22 cellular contexts compared by ENCODE assay signal in the genomic region with DNA sequence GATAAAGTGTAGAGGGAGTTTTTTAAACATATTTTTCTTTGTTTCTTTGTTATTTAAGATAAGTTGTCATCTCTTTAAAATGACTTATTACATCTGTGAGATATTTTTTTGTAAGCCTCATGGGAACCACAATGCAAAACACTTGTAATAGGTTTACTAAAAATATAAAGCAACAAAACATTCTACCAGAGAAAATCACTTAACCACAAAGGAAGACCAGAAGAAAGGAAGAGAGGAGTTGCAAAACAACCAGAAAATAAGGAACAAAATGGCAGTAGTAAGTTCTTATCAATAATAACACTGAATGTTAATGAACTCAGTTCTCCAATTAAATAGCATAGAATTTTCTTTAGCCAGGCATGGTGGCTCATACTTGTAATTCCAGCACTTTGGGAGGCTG.
"Had no signal": no experiment of that assay in that cellular context is flagged by ENCODE, and none has a peak within 500 bp of the region (broad histone marks: within the 10 kb centered on the region; RNA-seq: fewer than 3 reads in every experiment).

No MANE protein-coding gene starts in this region.

- H3K27me3 Mint-ChIP-seq: activated naive CD8-positive, alpha-beta T cell treated with anti-CD3 and anti-CD28 coated beads, Interleukin-2, amount 10 ng/mL, durations not matched to agents 7 days and 5 days; activated T-cell treated with anti-CD3 and anti-CD28 coated beads, Interleukin-2, amount 50 U/mL, for 24 hours; naive thymus-derived CD4-positive, alpha-beta T cell had no signal

- H3K27ac ChIP-seq: esophagus squamous epithelium, gastroesophageal sphincter, left ventricle myocardium inferior, right lobe of liver, upper lobe of left lung had no signal

- H3K4me1 ChIP-seq: esophagus squamous epithelium, gastroesophageal sphincter, right lobe of liver, upper lobe of left lung had no signal

- H3K27ac Mint-ChIP-seq: activated naive CD8-positive, alpha-beta T cell treated with anti-CD3 and anti-CD28 coated beads, Interleukin-2, amount 10 ng/mL, durations not matched to agents 7 days and 5 days; activated T-cell treated with anti-CD3 and anti-CD28 coated beads, Interleukin-2, amount 50 U/mL, for 24 hours; activated T-helper 2 cell treated with anti-CD3 and anti-CD28 coated beads, Interferon-gamma antibody, Interleukin-2, Interleukin-4, amounts not matched to agents 10 μg/mL and 5 μg/mL and 100 μg/mL, durations not matched to agents 14 hours and 24 hours and 36 hours; endodermal cell had no signal

- H3K36me3 ChIP-seq: right lobe of liver, upper lobe of left lung had no signal

- H3K9me3 ChIP-seq: gastroesophageal sphincter, right lobe of liver, upper lobe of left lung had no signal

- H3K27me3 ChIP-seq: esophagus squamous epithelium, gastroesophageal sphincter, right lobe of liver, upper lobe of left lung had no signal

- H3K4me1 Mint-ChIP-seq: activated naive CD8-positive, alpha-beta T cell treated with anti-CD3 and anti-CD28 coated beads, Interleukin-2, amount 10 ng/mL, durations not matched to agents 7 days and 5 days; endodermal cell; neural crest cell had no signal

- DNase-seq: activated CD4-positive, alpha-beta T cell treated with anti-CD3 and anti-CD28 coated beads for 1 hour; activated CD4-positive, alpha-beta T cell treated with anti-CD3 and anti-CD28 coated beads, Interleukin-2, amount 50 U/mL, for 1 hour; activated naive CD4-positive, alpha-beta T cell treated with Interleukin-2 at 50 U/mL for 16 hours; activated naive CD8-positive, alpha-beta T cell treated with anti-CD3 and anti-CD28 coated beads, Interleukin-2, amount 10 ng/mL, durations not matched to agents 7 days and 5 days; activated T-cell treated with anti-CD3 and anti-CD28 coated beads, Interleukin-2, amount 50 U/mL, for 24 hours; cerebellar nuclear complex; cortex of kidney; endodermal cell; esophagus squamous epithelium; head of caudate nucleus; hypothalamus; left ventricle myocardium inferior; naive thymus-derived CD4-positive, alpha-beta T cell; posterior cingulate gyrus; right lobe of liver; stimulated activated CD4-positive, alpha-beta T cell treated with anti-CD3 and anti-CD28 coated beads, Interleukin-4, amount 100 ng/mL, for 1 hour; stimulated activated naive CD4-positive, alpha-beta T cell; upper lobe of left lung had no signal

- ATAC-seq: gastroesophageal sphincter; naive thymus-derived CD4-positive, alpha-beta T cell; right lobe of liver had no signal

- H3K4me2 ChIP-seq: smooth muscle cell had no signal

- H3K4me3 ChIP-seq: esophagus squamous epithelium, gastroesophageal sphincter, left ventricle myocardium inferior, right lobe of liver, smooth muscle cell, upper lobe of left lung had no signal

- H3K4me3 Mint-ChIP-seq: activated naive CD8-positive, alpha-beta T cell treated with anti-CD3 and anti-CD28 coated beads, Interleukin-2, amount 10 ng/mL, durations not matched to agents 7 days and 5 days; activated T-cell treated with anti-CD3 and anti-CD28 coated beads, Interleukin-2, amount 50 U/mL, for 24 hours; endodermal cell; naive thymus-derived CD4-positive, alpha-beta T cell; neural crest cell had no signal
